ENCODE assay signal across 23 cellular contexts in the genomic region with DNA sequence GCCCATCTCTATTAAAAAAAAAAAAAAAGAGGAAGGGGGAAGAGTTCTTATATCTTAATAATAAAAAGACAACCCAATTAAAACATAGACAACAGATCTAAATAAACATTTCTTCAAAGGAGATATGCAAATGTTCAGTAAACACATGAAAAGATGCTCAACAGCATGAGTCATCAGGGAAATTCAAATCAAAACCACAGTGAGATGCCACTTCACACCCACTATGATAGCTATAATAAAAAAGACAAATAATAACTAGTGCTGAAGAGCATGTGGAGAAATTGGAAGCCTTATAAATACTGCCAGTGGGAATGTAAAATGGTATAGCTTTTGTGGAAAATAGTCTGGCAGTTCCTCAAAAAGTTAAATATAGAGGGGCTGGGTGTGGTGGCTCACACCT.
DNase-seq lines count a peak whose midpoint lies in the region; ATAC-seq and TF ChIP-seq lines count a peak whose summit lies in the region.
"Had no signal": no experiment of that assay in that cellular context is flagged by ENCODE, and none has a peak within 500 bp of the region (broad histone marks: within the 10 kb centered on the region; RNA-seq: fewer than 3 reads in every experiment).

No MANE protein-coding gene starts in this region.

- H2BK120ac ChIP-seq in mesenchymal stem cell (ENCODE audit: low read depth, low read length), result no peak overlapping the region

- no peaks in the 10 kb centered on the region for H3K4me1 ChIP-seq in mesenchymal stem cell (ENCODE audit: control insufficient read depth, insufficient read depth, low read depth, low read length)
- H3K4me1 ChIP-seq: heart right ventricle had no signal

- no peak overlapping the region for H3K14ac ChIP-seq in mesenchymal stem cell (ENCODE audit: low read length in 2 of 2)

- no peak overlapping the region for H3K4ac ChIP-seq in mesenchymal stem cell (ENCODE audit: low read depth in 1 of 2, low read length in 2 of 2)

- H3K23ac ChIP-seq in mesenchymal stem cell (ENCODE audit: low read length in 2 of 2), result no peak overlapping the region

- DNase-seq in EL, result peak; percentile 35
- DNase-seq in LoVo (ENCODE audit: low spot score), result peak; percentile 20
- peak; percentile 25 for DNase-seq in choroid plexus epithelial cell (ENCODE audit: low read depth)
- DNase-seq in mesenchymal stem cell, result peak; percentile 24
- no peak for DNase-seq in KBM-7
- no peak for DNase-seq in OCI-M2 (lab: John Stamatoyannopoulos, UW; ENCODE audit: unreplicated experiment)
- no peak for DNase-seq in globus pallidus (ENCODE audit: low spot score)
- DNase-seq: activated naive CD4-positive, alpha-beta T cell treated with anti-CD3 and anti-CD28 coated beads, Interleukin-2, amount 50 U/mL, for 16 hours; activated T-cell treated with anti-CD3 and anti-CD28 coated beads, Interleukin-2, amount 50 U/mL, for 48 hours; AML-193; DMS79; effector memory CD4-positive, alpha-beta T cell; heart right ventricle; KG1; left ventricle myocardium superior; NCI-H1105; NCI-H2171; NCI-H774; stimulated activated CD4-positive, alpha-beta T cell treated with anti-CD3 and anti-CD28 coated beads, Interleukin-12 subunit alpha, Interleukin-12 subunit beta, amount 100 ng/mL, for 4 hours had no signal

- in situ Hi-C loops in KBM-7 (cut with MboI; ENCODE audit: low pct_unique_long_range_greater_than_20kb, low sequenced_read_pairs), result no loop called here

- no peaks in the 10 kb centered on the region for H3K9me3 ChIP-seq in mesenchymal stem cell (ENCODE audit: control insufficient read depth, low read length)
- H3K9me3 ChIP-seq: ascending aorta, heart right ventricle, neutrophil had no signal

- no peak for TF ChIP-seq CTCF in choroid plexus epithelial cell (conservative IDR thresholded peaks at IDR 0.05; ENCODE audit: low read depth, low read length)

- H2BK15ac ChIP-seq in mesenchymal stem cell (ENCODE audit: low read depth, poor library complexity, severe bottlenecking), result no peak overlapping the region

- H4K8ac ChIP-seq in mesenchymal stem cell (ENCODE audit: low read length), result no peak overlapping the region

- no peak overlapping the region for H3K4me2 ChIP-seq in mesenchymal stem cell (ENCODE audit: low read length, poor library complexity, severe bottlenecking)

- no peak overlapping the region for H2BK12ac ChIP-seq in mesenchymal stem cell (ENCODE audit: low read length in 2 of 2)

- H2AFZ ChIP-seq in mesenchymal stem cell (ENCODE audit: low read depth, low read length), result no peak overlapping the region

- H3K9ac ChIP-seq in mesenchymal stem cell (ENCODE audit: low read length), result no peak overlapping the region

- no peak overlapping the region for H4K91ac ChIP-seq in mesenchymal stem cell (ENCODE audit: low read length)

- H3K18ac ChIP-seq in mesenchymal stem cell (ENCODE audit: low read depth in 1 of 2, low read length in 2 of 2), result no peak overlapping the region

- H2AK5ac ChIP-seq in mesenchymal stem cell (ENCODE audit: low read length, severe bottlenecking), result no peak overlapping the region

- H3K27me3 ChIP-seq in mesenchymal stem cell (ENCODE audit: control insufficient read depth in 1 of 2, insufficient read depth in 1 of 2, low read length in 2 of 2), result no peaks in the 10 kb centered on the region
- H3K27me3 ChIP-seq: ascending aorta, heart right ventricle, neutrophil had no signal

- H3K79me1 ChIP-seq in mesenchymal stem cell (replicated peaks; ENCODE audit: low read length, poor library complexity, severe bottlenecking), result peaks cover 2% of the 10 kb centered on the region

- no peak overlapping the region for H3K27ac ChIP-seq in mesenchymal stem cell (ENCODE audit: low read length, poor library complexity, severe bottlenecking)
- H3K27ac ChIP-seq: heart right ventricle, neutrophil had no signal

- peaks cover 12 to 67% of the 10 kb centered on the region in 2 experiments for H3K36me3 ChIP-seq in mesenchymal stem cell (ENCODE audit: control insufficient read depth in 1 of 2, insufficient read depth in 2 of 2, low read depth in 1 of 2, low read length in 2 of 2)
- H3K36me3 ChIP-seq: neutrophil had no signal

- no peak for ATAC-seq in GM21423 (IDR thresholded peaks at IDR 0.05; ENCODE audit: unreplicated experiment)
- ATAC-seq: heart right ventricle, left ventricle myocardium superior, Panc1 had no signal

- no peak overlapping the region for H3K4me3 ChIP-seq in choroid plexus epithelial cell (ENCODE audit: low read depth, low read length)
- no peak overlapping the region for H3K4me3 ChIP-seq in mesenchymal stem cell (ENCODE audit: insufficient read depth in 1 of 2, low read depth in 1 of 2, low read length in 2 of 2)
- H3K4me3 ChIP-seq: ascending aorta, heart right ventricle had no signal

- H2BK5ac ChIP-seq in mesenchymal stem cell (ENCODE audit: low read depth, low read length, poor library complexity, severe bottlenecking), result no peak overlapping the region

Comparison
In these comparisons a context has a peak if more than half of its experiments do, and no peak if none do; other contexts are left out.
1. DNase-seq: peak in EL (single experiment), LoVo (single experiment), choroid plexus epithelial cell (single experiment) and mesenchymal stem cell (single experiment); none in KBM-7 (single experiment), OCI-M2 (single experiment) and globus pallidus (single experiment).